Comparison of ENCODE assay signal across 29 cellular contexts in genomic region chr14:22739423-22739822, GRCh38.
"Had no signal": no experiment of that assay in that cellular context is flagged by ENCODE, and none has a peak within 500 bp of the region (broad histone marks: within the 10 kb centered on the region; RNA-seq: fewer than 3 reads in every experiment).

No MANE protein-coding gene starts in this region.

- DNase-seq: activated CD4-positive, alpha-beta T cell treated with anti-CD3 and anti-CD28 coated beads for 36 hours; activated CD4-positive, CD25-positive, alpha-beta regulatory T cell; activated CD8-positive, alpha-beta memory T cell treated with anti-CD3 and anti-CD28 coated beads, Interleukin-2, amount 10 ng/mL, durations not matched to agents 7 days and 5 days; activated CD8-positive, alpha-beta T cell treated with anti-CD3 and anti-CD28 coated beads, Interleukin-2, amount 10 ng/mL, durations not matched to agents 7 days and 5 days; activated effector memory CD4-positive, alpha-beta T cell treated with Interleukin-2 at 50 U/mL for 16 hours; activated naive CD4-positive, alpha-beta T cell treated with anti-CD3 and anti-CD28 coated beads for 36 hours; activated naive CD8-positive, alpha-beta T cell treated with anti-CD3 and anti-CD28 coated beads, Interleukin-2, amount 10 ng/mL, durations not matched to agents 7 days and 5 days; activated T-cell treated with anti-CD3 and anti-CD28 coated beads, Interleukin-2, amount 50 U/mL, for 72 hours; brain microvascular endothelial cell; caudate nucleus; foreskin keratinocyte; heart right ventricle; left ventricle myocardium inferior; nephron progenitor cell; ovary; sigmoid colon; SK-N-SH; small intestine; stimulated activated CD4-positive, alpha-beta T cell treated with anti-CD3 and anti-CD28 coated beads, Interleukin-4, amount 100 ng/mL, for 4 hours; stimulated activated CD8-positive, alpha-beta memory T cell treated with anti-CD3 and anti-CD28 coated beads, Interleukin-4, amount 100 ng/mL, for 48 hours; stimulated activated naive CD8-positive, alpha-beta T cell treated with anti-CD3 and anti-CD28 coated beads, Interleukin-15, amount 100 ng/mL, for 72 hours; SW 1271; tibial artery had no signal

- H3K27ac ChIP-seq: ascending aorta, brain microvascular endothelial cell, foreskin keratinocyte, left ventricle myocardium inferior, neutrophil, ovary, sigmoid colon, tibial artery had no signal

- H3K27me3 ChIP-seq: ascending aorta, brain microvascular endothelial cell, heart right ventricle, neutrophil, ovary, sigmoid colon, tibial artery had no signal

- H3K36me3 ChIP-seq: ascending aorta, brain microvascular endothelial cell, heart right ventricle, left ventricle myocardium inferior, neutrophil, ovary, sigmoid colon, tibial artery had no signal

- H3K4me1 Mint-ChIP-seq: nephron progenitor cell had no signal

- H3K9me3 ChIP-seq: ascending aorta, heart right ventricle, neutrophil, ovary, sigmoid colon, SK-N-SH, tibial artery had no signal

- H3K4me3 Mint-ChIP-seq: activated CD4-positive, alpha-beta T cell treated with anti-CD3 and anti-CD28 coated beads for 36 hours; activated CD8-positive, alpha-beta memory T cell treated with anti-CD3 and anti-CD28 coated beads, Interleukin-2, amount 10 ng/mL, durations not matched to agents 7 days and 5 days; activated CD8-positive, alpha-beta T cell treated with anti-CD3 and anti-CD28 coated beads, Interleukin-2, amount 10 ng/mL, durations not matched to agents 7 days and 5 days; activated naive CD4-positive, alpha-beta T cell treated with anti-CD3 and anti-CD28 coated beads for 36 hours; activated naive CD8-positive, alpha-beta T cell treated with anti-CD3 and anti-CD28 coated beads, Interleukin-2, amount 10 ng/mL, durations not matched to agents 7 days and 5 days; activated T-cell treated with anti-CD3 and anti-CD28 coated beads, Interleukin-2, amount 50 U/mL, for 72 hours; nephron progenitor cell; stimulated activated memory B cell treated with anti-CD40 and anti-IgM and Interleukin-4, amounts not matched to agents 10 μg/mL and 1 μg/mL and 100 μg/mL, for 72 hours; stimulated activated naive CD8-positive, alpha-beta T cell treated with anti-CD3 and anti-CD28 coated beads, Interleukin-15, amount 100 ng/mL, for 72 hours had no signal

- FAIRE-seq: endometrium, small intestine had no signal

- H3K36me3 Mint-ChIP-seq: stimulated activated memory B cell treated with anti-CD40 and anti-IgM and Interleukin-4, amounts not matched to agents 10 μg/mL and 1 μg/mL and 100 μg/mL, for 72 hours had no signal

- H3K9ac ChIP-seq: SK-N-SH had no signal

- H3K4me1 ChIP-seq: ascending aorta, foreskin keratinocyte, left ventricle myocardium inferior, sigmoid colon, tibial artery had no signal

- H3K4me3 ChIP-seq: ascending aorta, heart right ventricle, left ventricle myocardium inferior, lung, ovary, sigmoid colon, tibial artery had no signal

- H3K27me3 Mint-ChIP-seq: progenitor cell of endocrine pancreas; stimulated activated memory B cell treated with anti-CD40 and anti-IgM and Interleukin-4, amounts not matched to agents 10 μg/mL and 1 μg/mL and 100 μg/mL, for 72 hours had no signal

- H3K27ac Mint-ChIP-seq: activated CD4-positive, alpha-beta T cell treated with anti-CD3 and anti-CD28 coated beads for 36 hours; activated CD8-positive, alpha-beta memory T cell treated with anti-CD3 and anti-CD28 coated beads, Interleukin-2, amount 10 ng/mL, durations not matched to agents 7 days and 5 days; activated CD8-positive, alpha-beta T cell treated with anti-CD3 and anti-CD28 coated beads, Interleukin-2, amount 10 ng/mL, durations not matched to agents 7 days and 5 days; activated naive CD4-positive, alpha-beta T cell treated with anti-CD3 and anti-CD28 coated beads for 36 hours; activated naive CD8-positive, alpha-beta T cell treated with anti-CD3 and anti-CD28 coated beads, Interleukin-2, amount 10 ng/mL, durations not matched to agents 7 days and 5 days; activated T-cell treated with anti-CD3 and anti-CD28 coated beads, Interleukin-2, amount 50 U/mL, for 72 hours; nephron progenitor cell; progenitor cell of endocrine pancreas; stimulated activated memory B cell treated with anti-CD40 and anti-IgM and Interleukin-4, amounts not matched to agents 10 μg/mL and 1 μg/mL and 100 μg/mL, for 72 hours had no signal

- H3K4me2 ChIP-seq: SK-N-SH had no signal

- H3K9me3 Mint-ChIP-seq: activated naive CD4-positive, alpha-beta T cell treated with anti-CD3 and anti-CD28 coated beads for 36 hours; stimulated activated naive CD8-positive, alpha-beta T cell treated with anti-CD3 and anti-CD28 coated beads, Interleukin-15, amount 100 ng/mL, for 72 hours had no signal
